8 cellular contexts compared by ENCODE assay signal in genomic region chr6:35342258-35343091, GRCh38. TPM values are rescaled to one million over a fixed set of nuclear protein-coding genes. Genes with fewer than 3 reads are reported as not detected.
A peak's percentile ranks its signal among the peaks of the same experiment; 100 is the strongest.
DNase-seq lines count a peak whose midpoint lies in the region; ATAC-seq and TF ChIP-seq lines count a peak whose summit lies in the region.

Gene PPARD, plus strand, starts transcription at chr6:35342558. Its CDS starts 68,530 bp downstream, at chr6:35411088.

- peaks cover 30% of the 10 kb centered on the region for H3K36me3 Mint-ChIP-seq in activated T-helper 2 cell treated with anti-CD3 and anti-CD28 coated beads, Interferon-gamma antibody, Interleukin-2, Interleukin-4, amounts not matched to agents 10 μg/mL and 5 μg/mL and 100 μg/mL, durations not matched to agents 14 hours and 24 hours and 36 hours (ENCODE audit: low read depth)
- H3K36me3 Mint-ChIP-seq in nephron progenitor cell (ENCODE audit: low read depth), result peaks cover 17% of the 10 kb centered on the region

- peak within 1 kb of the TSS; percentile 87 for H3K27ac Mint-ChIP-seq in activated T-helper 2 cell treated with anti-CD3 and anti-CD28 coated beads, Interferon-gamma antibody, Interleukin-2, Interleukin-4, amounts not matched to agents 10 μg/mL and 5 μg/mL and 100 μg/mL, durations not matched to agents 14 hours and 24 hours and 36 hours
- H3K27ac Mint-ChIP-seq in nephron progenitor cell, result peak within 1 kb of the TSS; percentile 93
- H3K27ac Mint-ChIP-seq in stimulated activated naive CD8-positive, alpha-beta T cell treated with anti-CD3 and anti-CD28 coated beads, Interleukin-15, amount 100 ng/mL, for 72 hours, result peak within 1 kb of the TSS; percentile 91 to 96

- POLR2A ChIA-PET in RWPE1 (lab: Yijun Ruan, JAX; ENCODE audit: low non-redundant PET), result interaction anchor here (0.7 to 1.0 kb wide), 3 partner anchors 9 to 81 kb away, joined by 6 to 15 read pairs (median 6); no protein-coding TSS in a partner anchor

- H3K4me1 Mint-ChIP-seq in activated T-helper 2 cell treated with anti-CD3 and anti-CD28 coated beads, Interferon-gamma antibody, Interleukin-2, Interleukin-4, amounts not matched to agents 10 μg/mL and 5 μg/mL and 100 μg/mL, durations not matched to agents 14 hours and 24 hours and 36 hours (ENCODE audit: low read depth), result peaks cover 35% of the 10 kb centered on the region
- peaks cover 38% of the 10 kb centered on the region for H3K4me1 Mint-ChIP-seq in nephron progenitor cell
- H3K4me1 Mint-ChIP-seq in stimulated activated naive CD8-positive, alpha-beta T cell treated with anti-CD3 and anti-CD28 coated beads, Interleukin-15, amount 100 ng/mL, for 72 hours, result peaks cover 40% of the 10 kb centered on the region

- peak within 1 kb of the TSS; percentile 78 for H3K27ac ChIP-seq in RWPE1

- CTCF ChIA-PET in RWPE1 (lab: Yijun Ruan, JAX), result interaction anchor here (0.6 to 3.4 kb wide), 25 partner anchors 10 to 1114 kb away, joined by 3 to 41 read pairs (median 4); partner anchors contain the start of genes DEF6, FANCE and ZNF76

- peak; percentile 97 for DNase-seq in ELR (ENCODE audit: low read depth)
- DNase-seq in H4 (ENCODE audit: low spot score), result peak; percentile 90
- peak; percentile 85 for DNase-seq in LNCaP clone FGC (ENCODE audit: low read depth)
- DNase-seq in RWPE1 (ENCODE audit: low spot score), result peak; percentile 99
- DNase-seq in activated T-helper 2 cell treated with anti-CD3 and anti-CD28 coated beads, Interferon-gamma antibody, Interleukin-2, Interleukin-4, amounts not matched to agents 10 μg/mL and 5 μg/mL and 100 μg/mL, durations not matched to agents 14 hours and 24 hours and 36 hours (ENCODE audit: low spot score), result peak; percentile 96
- DNase-seq in fibroblast of pulmonary artery (ENCODE audit: low read depth), result peak; percentile 96
- peak; percentile 99 for DNase-seq in nephron progenitor cell
- DNase-seq in stimulated activated naive CD8-positive, alpha-beta T cell treated with anti-CD3 and anti-CD28 coated beads, Interleukin-15, amount 100 ng/mL, for 72 hours, result peak; percentile 97 to 99

- H3K9me3 Mint-ChIP-seq in activated T-helper 2 cell treated with anti-CD3 and anti-CD28 coated beads, Interferon-gamma antibody, Interleukin-2, Interleukin-4, amounts not matched to agents 10 μg/mL and 5 μg/mL and 100 μg/mL, durations not matched to agents 14 hours and 24 hours and 36 hours, result no peaks in the 10 kb centered on the region
- H3K9me3 Mint-ChIP-seq in nephron progenitor cell, result peaks cover 14% of the 10 kb centered on the region
- no peaks in the 10 kb centered on the region for H3K9me3 Mint-ChIP-seq in stimulated activated naive CD8-positive, alpha-beta T cell treated with anti-CD3 and anti-CD28 coated beads, Interleukin-15, amount 100 ng/mL, for 72 hours

- peak within 1 kb of the TSS; percentile 98 for H3K4me3 Mint-ChIP-seq in activated T-helper 2 cell treated with anti-CD3 and anti-CD28 coated beads, Interferon-gamma antibody, Interleukin-2, Interleukin-4, amounts not matched to agents 10 μg/mL and 5 μg/mL and 100 μg/mL, durations not matched to agents 14 hours and 24 hours and 36 hours (ENCODE audit: low read depth)
- peak within 1 kb of the TSS; percentile 97 for H3K4me3 Mint-ChIP-seq in nephron progenitor cell
- peak within 1 kb of the TSS; percentile 92 to 94 for H3K4me3 Mint-ChIP-seq in stimulated activated naive CD8-positive, alpha-beta T cell treated with anti-CD3 and anti-CD28 coated beads, Interleukin-15, amount 100 ng/mL, for 72 hours

- ATAC-seq in stimulated activated naive CD8-positive, alpha-beta T cell treated with anti-CD3 and anti-CD28 coated beads, Interleukin-15, amount 100 ng/mL, for 72 hours, result peak; percentile 98

- no peaks in the 10 kb centered on the region for H3K27me3 Mint-ChIP-seq in activated T-helper 2 cell treated with anti-CD3 and anti-CD28 coated beads, Interferon-gamma antibody, Interleukin-2, Interleukin-4, amounts not matched to agents 10 μg/mL and 5 μg/mL and 100 μg/mL, durations not matched to agents 14 hours and 24 hours and 36 hours (ENCODE audit: low read depth)
- H3K27me3 Mint-ChIP-seq in nephron progenitor cell (ENCODE audit: low read depth, poor library complexity), result peaks cover 6% of the 10 kb centered on the region
- H3K27me3 Mint-ChIP-seq in stimulated activated naive CD8-positive, alpha-beta T cell treated with anti-CD3 and anti-CD28 coated beads, Interleukin-15, amount 100 ng/mL, for 72 hours, result no peaks in the 10 kb centered on the region

- intact Hi-C loops in activated T-helper 2 cell treated with anti-CD3 and anti-CD28 coated beads, Interferon-gamma antibody, Interleukin-2, Interleukin-4, amounts not matched to agents 10 μg/mL and 5 μg/mL and 100 μg/mL, durations not matched to agents 14 hours and 24 hours and 36 hours (cut with micrococcal nuclease), result loop anchor here (1.0 kb wide), 5 partner anchors 40 to 126 kb away; partner anchors contain the start of genes DEF6 and RPL10A

- H3K4me3 ChIP-seq in LNCaP clone FGC (ENCODE audit: low read depth, low read length), result peak within 1 kb of the TSS; percentile 80
- H3K4me3 ChIP-seq in fibroblast of pulmonary artery (replicated peaks; ENCODE audit: low read depth, low read length), result peak within 1 kb of the TSS; percentile 83

- TF ChIP-seq CTCF in LNCaP clone FGC (IDR thresholded peaks at IDR 0.05; ENCODE audit: control insufficient read depth, extremely low read depth, insufficient read depth) (peak; percentile 99), RWPE1 (conservative IDR thresholded peaks at IDR 0.05; ENCODE audit: low read depth) (peak; percentile 97), fibroblast of pulmonary artery (IDR thresholded peaks at IDR 0.05; ENCODE audit: low read length, missing control alignments) (peak; percentile 88), nephron progenitor cell (IDR thresholded peaks at IDR 0.05) (peak; percentile 94)

RNA-seq across cellular contexts. Expression of gene PPARD, which starts in this region (rescaled TPM):
- total RNA-seq in H4 (2014; rRNA removed; shearing (Covaris generic)), result 2.7 and 3.2 TPM in 2 replicates
- total RNA-seq in activated T-helper 2 cell treated with anti-CD3 and anti-CD28 coated beads, Interferon-gamma antibody, Interleukin-2, Interleukin-4, amounts not matched to agents 10 μg/mL and 5 μg/mL and 100 μg/mL, durations not matched to agents 14 hours and 24 hours and 36 hours, result 27.1 and 29.1 TPM in 2 replicates

Comparison
In these comparisons a context has a peak if more than half of its experiments do, and no peak if none do; other contexts are left out.
1. Peak in every context shown above with its lines: DNase-seq, ATAC-seq, H3K4me3 ChIP-seq and H3K27ac ChIP-seq.